In genomic region chr1:27045973-27046558, GRCh38 we compare ENCODE assay signal across 9 cellular contexts. TPM values are rescaled to one million over a fixed set of nuclear protein-coding genes. Genes with fewer than 3 reads are reported as not detected.
DNase-seq lines count a peak whose midpoint lies in the region; ATAC-seq and TF ChIP-seq lines count a peak whose summit lies in the region.
"Had no signal": no experiment of that assay in that cellular context is flagged by ENCODE, and none has a peak within 500 bp of the region (broad histone marks: within the 10 kb centered on the region; RNA-seq: fewer than 3 reads in every experiment).

No MANE protein-coding gene starts in this region.

- TF ChIP-seq POLR2A in prostate gland (IDR thresholded peaks at IDR 0.05), result no peak
- no peak for TF ChIP-seq POLR2A in uterus (IDR thresholded peaks at IDR 0.05)

- WGBS in prostate gland, result 25% methylated on average over 17 of the region's 17 CpGs

- no peaks in the 10 kb centered on the region for H3K9me3 ChIP-seq in prostate gland
- no peaks in the 10 kb centered on the region for H3K9me3 ChIP-seq in uterus

- DNase-seq in COLO668 (lab: John Stamatoyannopoulos, UW; ENCODE audit: unreplicated experiment), result peak; percentile 78
- DNase-seq in HPDE6-E6E7 (ENCODE audit: extremely low spot score), result peak; percentile 63
- DNase-seq in SK-MEL-5 (ENCODE audit: low read depth, low spot score), result peak; percentile 74
- peak; percentile 23 to 61 (median 38) for DNase-seq in activated naive CD4-positive, alpha-beta T cell (lab: John Stamatoyannopoulos, UW)
- DNase-seq in Right ventricle myocardium superior, result peak; percentile 81
- DNase-seq in prostate gland (ENCODE audit: low spot score), result peak; percentile 39
- DNase-seq in uterus, result peak; percentile 58 to 73

- in situ Hi-C loops in SK-MEL-5 (cut with HindIII; ENCODE audit: low pct_unique_long_range_greater_than_20kb, low sequenced_read_pairs), result no loop called here

- no peaks in the 10 kb centered on the region for H3K27me3 ChIP-seq in prostate gland (replicated peaks; ENCODE audit: insufficient read depth)
- no peaks in the 10 kb centered on the region for H3K27me3 ChIP-seq in uterus

- no peak overlapping the region for H3K27ac ChIP-seq in prostate gland
- H3K27ac ChIP-seq in uterus, result no peak overlapping the region

- H3K4me3 ChIP-seq in prostate gland (no peak overlapping the region), uterus (no peak overlapping the region)

- H3K36me3 ChIP-seq in prostate gland (no peaks in the 10 kb centered on the region), uterus (no peaks in the 10 kb centered on the region)

- TF ChIP-seq CTCF in prostate gland (IDR thresholded peaks at IDR 0.05) (peak; percentile 70 to 83 (median 80)), uterus (IDR thresholded peaks at IDR 0.05) (peak; percentile 79 to 80 (median 80))

- ATAC-seq in Right ventricle myocardium superior (ENCODE audit: poor library complexity), result peak; percentile 82
- no peak for ATAC-seq in GM18907 (IDR thresholded peaks at IDR 0.05; ENCODE audit: unreplicated experiment)

- no peaks in the 10 kb centered on the region for H3K4me1 ChIP-seq in prostate gland (replicated peaks)
- no peaks in the 10 kb centered on the region for H3K4me1 ChIP-seq in uterus

- intact Hi-C loops in Right ventricle myocardium superior (cut with DNase I) (loop anchor here (2.0 to 10.0 kb wide), 3 partner anchors 51 to 349 kb away; partner anchors contain the start of gene GPR3), prostate gland (cut with DNase I) (loop anchor here (2.0 to 10.0 kb wide), 3 partner anchors 49 to 349 kb away; partner anchors contain the start of gene GPR3), uterus (cut with DNase I; ENCODE audit: low total_unique reads) (loop anchor here (2.0 to 10.0 kb wide), 3 partner anchors 49 to 239 kb away; no protein-coding TSS in a partner anchor)

RNA-seq across cellular contexts. Expression of gene TENT5B, which starts 33.4 kb away (rescaled TPM):
- total RNA-seq in SK-MEL-5 (2014; rRNA removed; shearing (Covaris generic)), result 0.05 TPM in 1 of 2 replicates, not detected in the other
- 0.05 and 0.11 TPM in 2 replicates for polyA plus RNA-seq in SK-MEL-5 (2015; cell fraction: cytosol; rRNA removed)
- 0.62 TPM in 1 of 2 replicates, not detected in the other for polyA plus RNA-seq in SK-MEL-5 (2015; cell fraction: nucleus; rRNA removed)
- total RNA-seq in Right ventricle myocardium superior (34.6 TPM), prostate gland (10 to 100 TPM; 19.1 to 19.9 TPM), uterus (10 to 100 TPM in 2 of 4 donors, 1 to 10 TPM in 2; 3.2 to 30.0 (median 11.9) TPM)
- total RNA-seq: T-helper 2 cell treated with Interferon-gamma antibody and Interleukin-4, amounts not matched to agents 100 ng/mL and 5 ng/mL, for 36 hours had no signal

RNA-seq across cellular contexts. Expression of gene TRNP1, which starts 52.6 kb away (rescaled TPM):
- total RNA-seq in SK-MEL-5 (2014; rRNA removed; shearing (Covaris generic)), result 29.1 and 29.5 TPM in 2 replicates
- 42.0 and 49.8 TPM in 2 replicates for polyA plus RNA-seq in SK-MEL-5 (2015; cell fraction: cytosol; rRNA removed)
- polyA plus RNA-seq in SK-MEL-5 (2015; cell fraction: nucleus; rRNA removed), result 9.9 and 12.9 TPM in 2 replicates
- total RNA-seq in Right ventricle myocardium superior (31.7 TPM), prostate gland (10 to 100 TPM; 21.1 to 30.6 TPM), uterus (10 to 100 TPM in 2 of 4 donors, 1 to 10 TPM in 2; 1.5 to 11.9 (median 7.2) TPM)
